ENCODE assay signal across 11 cellular contexts in genomic region chr12:106914796-106915634, GRCh38. TPM values are rescaled to one million over a fixed set of nuclear protein-coding genes. Genes with fewer than 3 reads are reported as not detected.
DNase-seq lines count a peak whose midpoint lies in the region; ATAC-seq and TF ChIP-seq lines count a peak whose summit lies in the region.
"Had no signal": no experiment of that assay in that cellular context is flagged by ENCODE, and none has a peak within 500 bp of the region (broad histone marks: within the 10 kb centered on the region; RNA-seq: fewer than 3 reads in every experiment).

No MANE protein-coding gene starts in this region.

- ATAC-seq in GM18861 (IDR thresholded peaks at IDR 0.05; ENCODE audit: unreplicated experiment) (peak; percentile 64), HG02759 (IDR thresholded peaks at IDR 0.05; ENCODE audit: unreplicated experiment) (peak; percentile 67), T-cell (replicated peaks in 1 of 4) (peak; percentile 43 to 76 (median 68)), GM23338 (no peak), PC-3 (no peak)

- no peaks in the 10 kb centered on the region for H3K9me2 ChIP-seq in GM23338 (ENCODE audit: insufficient read depth)
- no peaks in the 10 kb centered on the region for H3K9me2 ChIP-seq in PC-3 (replicated peaks; ENCODE audit: low read length)

- DNase-seq in T-cell (no peak), medulla oblongata (ENCODE audit: extremely low spot score) (no peak), GM23338 (ENCODE audit: low spot score) (no peak), PC-3 (no peak), superior temporal gyrus (ENCODE audit: extremely low spot score) (no peak)
- DNase-seq: H9, NCI-H1105 treated with DMSO at 0.1 percent for 48 hours had no signal

- H3K4me1 Mint-ChIP-seq in T-cell = peaks cover 26 to 28% (median 27%) of the 10 kb centered on the region in 3 donors
- peaks cover 24% of the 10 kb centered on the region for H3K4me1 Mint-ChIP-seq in GM23338

- no peaks in the 10 kb centered on the region for H3K9me3 Mint-ChIP-seq in T-cell
- H3K9me3 Mint-ChIP-seq in GM23338 = no peaks in the 10 kb centered on the region
- H3K9me3 Mint-ChIP-seq: H9, memory B cell had no signal

- H3K27ac ChIP-seq in BLaER1 = no peak overlapping the region
- H3K27ac ChIP-seq in GM23338 (ENCODE audit: low read depth) = no peak overlapping the region
- no peak overlapping the region for H3K27ac ChIP-seq in PC-3 (ENCODE audit: low read length)

- intact Hi-C loops in PC-3 (cut with micrococcal nuclease) = loop anchor here (5.0 to 10.0 kb wide), 2 partner anchors 250 to 688 kb away; no protein-coding TSS in a partner anchor

- H3K9me3 ChIP-seq in BLaER1 (no peaks in the 10 kb centered on the region), PC-3 (ENCODE audit: low read length) (no peaks in the 10 kb centered on the region)

- no TSS peak for BruUV-seq in PC-3 (replicated peaks; lab: Mats Ljungman, UMichigan)

- H3K27me3 Mint-ChIP-seq in T-cell (peaks cover 3 to 10% of the 10 kb centered on the region in 2 donors), GM23338 (ENCODE audit: insufficient read depth, low read depth, poor library complexity) (peaks cover 6% of the 10 kb centered on the region)

- H3K9ac ChIP-seq in BLaER1 = no peak overlapping the region
- H3K9ac ChIP-seq in PC-3 (ENCODE audit: low read length) = no peak overlapping the region

- H3K4me1 ChIP-seq in BLaER1 = peaks cover 24% of the 10 kb centered on the region
- peaks cover 24% of the 10 kb centered on the region for H3K4me1 ChIP-seq in GM23338 (ENCODE audit: insufficient read depth)
- no peaks in the 10 kb centered on the region for H3K4me1 ChIP-seq in PC-3 (ENCODE audit: insufficient read depth, low read length)

- CTCF ChIA-PET in T-cell (lab: Charles Lee) (no interaction called here), PC-3 (lab: Charles Lee) (no interaction called here)

- no peak overlapping the region for H3K4me3 ChIP-seq in BLaER1
- H3K4me3 ChIP-seq in GM23338 = no peak overlapping the region
- H3K4me3 ChIP-seq in PC-3 (ENCODE audit: low read length) = no peak overlapping the region

- H3K79me2 ChIP-seq in GM23338 (replicated peaks; ENCODE audit: insufficient read depth) (no peaks in the 10 kb centered on the region), PC-3 (ENCODE audit: low read length) (no peaks in the 10 kb centered on the region)

- H3K27ac Mint-ChIP-seq in T-cell (peak overlapping the region; percentile 77 to 85), GM23338 (no peak overlapping the region)
- H3K27ac Mint-ChIP-seq: H9, memory B cell had no signal

- POLR2A ChIA-PET in T-cell (lab: Charles Lee) (no interaction called here), PC-3 (lab: Charles Lee; ENCODE audit: unreplicated experiment) (interaction anchor here (0.6 kb wide), 1 partner anchor 828 kb away, joined by 3 read pairs; no protein-coding TSS in a partner anchor)

- H3K36me3 Mint-ChIP-seq in T-cell (no peaks in the 10 kb centered on the region), GM23338 (ENCODE audit: low read depth) (no peaks in the 10 kb centered on the region)
- H3K36me3 Mint-ChIP-seq: memory B cell had no signal

- TF ChIP-seq CTCF in GM23338 (conservative IDR thresholded peaks at IDR 0.05; ENCODE audit: low read depth in 2 of 2) = no peak
- no peak for TF ChIP-seq CTCF in PC-3 (conservative IDR thresholded peaks at IDR 0.05; ENCODE audit: low read depth, low read length)

- H3K4me2 ChIP-seq in BLaER1 (peak overlapping the region; percentile 46; the same call in 1 of the 2 replicates), GM23338 (no peak overlapping the region), PC-3 (ENCODE audit: low read length) (no peak overlapping the region)

- H2AFZ ChIP-seq in GM23338 (no peak overlapping the region), PC-3 (ENCODE audit: low read length) (no peak overlapping the region)

- H3F3A ChIP-seq in GM23338 (replicated peaks; ENCODE audit: low read depth) (no peaks in the 10 kb centered on the region), PC-3 (ENCODE audit: low read length, unreplicated experiment) (no peaks in the 10 kb centered on the region)

- H3K4me3 Mint-ChIP-seq in T-cell (no peak overlapping the region), GM23338 (no peak overlapping the region)
- H3K4me3 Mint-ChIP-seq: H9, memory B cell had no signal

- H3K36me3 ChIP-seq in BLaER1 (no peaks in the 10 kb centered on the region), GM23338 (ENCODE audit: insufficient read depth) (no peaks in the 10 kb centered on the region), PC-3 (ENCODE audit: low read depth, low read length) (no peaks in the 10 kb centered on the region)

- H3K27me3 ChIP-seq in BLaER1 = no peaks in the 10 kb centered on the region
- no peaks in the 10 kb centered on the region for H3K27me3 ChIP-seq in GM23338 (ENCODE audit: insufficient read depth)
- no peaks in the 10 kb centered on the region for H3K27me3 ChIP-seq in PC-3 (ENCODE audit: low read length)

- H4K20me1 ChIP-seq in BLaER1 = no peaks in the 10 kb centered on the region
- no peaks in the 10 kb centered on the region for H4K20me1 ChIP-seq in GM23338 (replicated peaks; ENCODE audit: insufficient read depth)
- H4K20me1 ChIP-seq in PC-3 (ENCODE audit: low read length) = no peaks in the 10 kb centered on the region

TF ChIP-seq in GM23338, 12 proteins besides CTCF, POLR2A, EP300 and RAD21:
- no peak for TF ChIP-seq ZNF331 (CRISPR knock-in tag; IDR thresholded peaks at IDR 0.05; ENCODE audit: low read depth)
- TF ChIP-seq STAT1 (IDR thresholded peaks at IDR 0.05; ENCODE audit: unreplicated experiment) = no peak

RNA-seq across cellular contexts. Expression of gene TMEM263, which starts 40.7 kb away (rescaled TPM):
- total RNA-seq in T-cell = 10 to 100 TPM; 29.8 to 36.5 (median 31.2) TPM
- total RNA-seq in GM23338 (2014; rRNA removed; shearing (Covaris generic)) = 9.3 and 10.4 TPM in 2 replicates
- polyA plus RNA-seq in GM23338 (2016; fragmentation: Nextera tagmentation; extraction: Ambion mirVana) = 5.8 and 7.1 TPM in 2 replicates
- 42.7 and 59.7 TPM in 2 replicates for total RNA-seq in PC-3 (2014; rRNA removed)

Comparison
In these comparisons a context has a peak if more than half of its experiments do, and no peak if none do; other contexts are left out.
1. ATAC-seq: peak in GM18861 (single experiment), HG02759 (single experiment) and T-cell (4 of 4); none in GM23338 (single experiment) and PC-3 (single experiment).